Comparison of ENCODE assay signal across 8 cellular contexts in genomic region chr3:197256836-197257444, GRCh38. TPM values are rescaled to one million over a fixed set of nuclear protein-coding genes. Genes with fewer than 3 reads are reported as not detected.
DNase-seq lines count a peak whose midpoint lies in the region; ATAC-seq and TF ChIP-seq lines count a peak whose summit lies in the region.

No MANE protein-coding gene starts in this region.

- H3K36me3 Mint-ChIP-seq in natural killer cell, result no peaks in the 10 kb centered on the region
- H3K36me3 Mint-ChIP-seq in natural killer cell treated with Interleukin-12 subunit alpha and Interleukin-12 subunit beta and Interleukin-15 and Interleukin-18, amount 100 ng/mL, for 72 hours, result no peaks in the 10 kb centered on the region

- TF ChIP-seq CTCF in natural killer cell (IDR thresholded peaks at IDR 0.05) (peak; percentile 75), WI38 (IDR thresholded peaks at IDR 0.05; ENCODE audit: low read depth, low read length) (peak; percentile 31; the same call in 1 of the 2 replicates), retinal pigment epithelial cell (conservative IDR thresholded peaks at IDR 0.05; ENCODE audit: low read depth, low read length) (peak; percentile 62), WERI-Rb-1 (IDR thresholded peaks at IDR 0.05; ENCODE audit: low read depth, low read length) (no peak)

- intact Hi-C loops in natural killer cell (cut with micrococcal nuclease), result loop anchor here (2.0 to 5.0 kb wide), 2 partner anchors 195 to 254 kb away; no protein-coding TSS in a partner anchor

- no peak overlapping the region for H3K27ac ChIP-seq in WERI-Rb-1

- ATAC-seq in natural killer cell (peak in 1 of 3 donors; percentile 48), esophagus mucosa (no peak)
- no peak for ATAC-seq in natural killer cell treated with Interleukin-12 subunit alpha and Interleukin-12 subunit beta and Interleukin-15 and Interleukin-18, amount 100 ng/mL, for 72 hours

- no peaks in the 10 kb centered on the region for H3K9me3 Mint-ChIP-seq in natural killer cell
- no peaks in the 10 kb centered on the region for H3K9me3 Mint-ChIP-seq in natural killer cell treated with Interleukin-12 subunit alpha and Interleukin-12 subunit beta and Interleukin-15 and Interleukin-18, amount 100 ng/mL, for 72 hours

- H3K27me3 ChIP-seq in WERI-Rb-1 (ENCODE audit: insufficient read depth, low read depth, severe bottlenecking), result no peaks in the 10 kb centered on the region

- no peaks in the 10 kb centered on the region for H3K27me3 Mint-ChIP-seq in natural killer cell (ENCODE audit: low read depth in 2 of 2)
- H3K27me3 Mint-ChIP-seq in natural killer cell treated with Interleukin-12 subunit alpha and Interleukin-12 subunit beta and Interleukin-15 and Interleukin-18, amount 100 ng/mL, for 72 hours, result no peaks in the 10 kb centered on the region

- H3K4me3 Mint-ChIP-seq in natural killer cell, result no peak overlapping the region
- H3K4me3 Mint-ChIP-seq in natural killer cell treated with Interleukin-12 subunit alpha and Interleukin-12 subunit beta and Interleukin-15 and Interleukin-18, amount 100 ng/mL, for 72 hours, result no peak overlapping the region

- H3K36me3 ChIP-seq in WERI-Rb-1, result no peaks in the 10 kb centered on the region

- H3K4me3 ChIP-seq in WI38 (ENCODE audit: low read depth, low read length), result no peak overlapping the region
- no peak overlapping the region for H3K4me3 ChIP-seq in retinal pigment epithelial cell (ENCODE audit: low read length)
- no peak overlapping the region for H3K4me3 ChIP-seq in WERI-Rb-1 (ENCODE audit: low read depth, low read length)

- no peak overlapping the region for H3K27ac Mint-ChIP-seq in natural killer cell
- H3K27ac Mint-ChIP-seq in natural killer cell treated with Interleukin-12 subunit alpha and Interleukin-12 subunit beta and Interleukin-15 and Interleukin-18, amount 100 ng/mL, for 72 hours, result no peak overlapping the region

- H3K9me3 ChIP-seq in WERI-Rb-1 (ENCODE audit: severe bottlenecking), result no peaks in the 10 kb centered on the region

- DNase-seq in natural killer cell (no peak), NCI-H1436 (lab: John Stamatoyannopoulos, UW) (peak; percentile 44), fibroblast of peridontal ligament (ENCODE audit: extremely low read depth) (peak; percentile 79), retinal pigment epithelial cell (ENCODE audit: low read depth) (no peak), WERI-Rb-1 (no peak)
- no peak for DNase-seq in natural killer cell treated with Interleukin-12 subunit alpha and Interleukin-12 subunit beta and Interleukin-15 and Interleukin-18, amount 100 ng/mL, for 72 hours (ENCODE audit: low spot score)

- H3K4me1 Mint-ChIP-seq in natural killer cell, result peaks cover 35 to 41% of the 10 kb centered on the region in 2 donors
- peaks cover 25 to 32% of the 10 kb centered on the region in 2 donors for H3K4me1 Mint-ChIP-seq in natural killer cell treated with Interleukin-12 subunit alpha and Interleukin-12 subunit beta and Interleukin-15 and Interleukin-18, amount 100 ng/mL, for 72 hours (ENCODE audit: low read depth in 2 of 2)

RNA-seq across cellular contexts. Expression of gene DLG1, which starts 41.5 kb away (rescaled TPM):
- total RNA-seq in natural killer cell, result 10 to 100 TPM; 82.0 to 91.8 (median 89.0) TPM
- total RNA-seq in natural killer cell treated with Interleukin-12 subunit alpha and Interleukin-12 subunit beta and Interleukin-15 and Interleukin-18, amount 100 ng/mL, for 72 hours, result 100 to 1,000 TPM in 1 of 2 donors, 10 to 100 TPM in 1; 76.5 to 121 TPM
- 113 TPM for total RNA-seq in esophagus mucosa

Comparison
In these comparisons a context has a peak if more than half of its experiments do, and no peak if none do; other contexts are left out.
1. DNase-seq: peak in NCI-H1436 (single experiment) and fibroblast of peridontal ligament (single experiment); none in natural killer cell (single experiment), natural killer cell treated with Interleukin-12 subunit alpha and Interleukin-12 subunit beta and Interleukin-15 and Interleukin-18, amount 100 ng/mL, for 72 hours (single experiment), retinal pigment epithelial cell (single experiment) and WERI-Rb-1 (single experiment).